ENCODE assay signal across 25 cellular contexts in genomic region chr1:7525664-7526063, GRCh38.
"Had no signal": no experiment of that assay in that cellular context is flagged by ENCODE, and none has a peak within 500 bp of the region (broad histone marks: within the 10 kb centered on the region; RNA-seq: fewer than 3 reads in every experiment).

No MANE protein-coding gene starts in this region.

- H3K4me1 Mint-ChIP-seq: immature natural killer cell; natural killer cell; stimulated activated effector memory CD8-positive, alpha-beta T cell treated with anti-CD3 and anti-CD28 coated beads, Interleukin-12 subunit alpha, Interleukin-12 subunit beta, amount 100 ng/mL, for 72 hours had no signal

- H3K9ac ChIP-seq: parathyroid adenoma had no signal

- H3K4me1 ChIP-seq: esophagus squamous epithelium, parathyroid adenoma, prostate gland, right atrium auricular region, testis, tibial artery, upper lobe of left lung, uterus had no signal

- H3K36me3 Mint-ChIP-seq: immature natural killer cell; natural killer cell; stimulated activated effector memory CD8-positive, alpha-beta T cell treated with anti-CD3 and anti-CD28 coated beads, Interleukin-12 subunit alpha, Interleukin-12 subunit beta, amount 100 ng/mL, for 72 hours had no signal

- H3K27ac ChIP-seq: esophagus squamous epithelium, neutrophil, parathyroid adenoma, prostate gland, right atrium auricular region, testis, tibial artery, upper lobe of left lung, uterus had no signal

- DNase-seq: cerebellar nuclear complex; cortex of kidney; effector memory CD8-positive, alpha-beta T cell; erythroblast; esophagus squamous epithelium; foreskin melanocyte; hypothalamus; immature natural killer cell; natural killer cell; stimulated activated CD4-positive, alpha-beta T cell treated with anti-CD3 and anti-CD28 coated beads, Interleukin-2, amount 100 ng/mL, for 24 hours; stimulated activated CD4-positive, alpha-beta T cell treated with anti-CD3 and anti-CD28 coated beads, Interleukin-4, amount 100 ng/mL, for 24 hours; stimulated activated naive CD4-positive, alpha-beta T cell treated with Interleukin-2 at 50 U/mL for 16 hours; substantia nigra; testis; tibial artery; uterus had no signal

- H3K27me3 ChIP-seq: neutrophil, right atrium auricular region, testis, upper lobe of left lung, uterus had no signal

- H2AFZ ChIP-seq: parathyroid adenoma had no signal

- H3K36me3 ChIP-seq: esophagus squamous epithelium, neutrophil, prostate gland, right atrium auricular region, tibial artery, upper lobe of left lung, uterus had no signal

- H3K4me3 ChIP-seq: esophagus squamous epithelium, prostate gland, right atrium auricular region, smooth muscle cell, testis, tibial artery, upper lobe of left lung, uterus had no signal

- H3K9me3 ChIP-seq: esophagus squamous epithelium, neutrophil, prostate gland, right atrium auricular region, testis, tibial artery, upper lobe of left lung, uterus had no signal

- FAIRE-seq: endometrium had no signal

- ATAC-seq: effector memory CD8-positive, alpha-beta T cell; natural killer cell; sciatic nerve; stimulated activated effector memory CD8-positive, alpha-beta T cell treated with anti-CD3 and anti-CD28 coated beads, Interleukin-12 subunit alpha, Interleukin-12 subunit beta, amount 100 ng/mL, for 72 hours had no signal

- H3K79me2 ChIP-seq: parathyroid adenoma had no signal

- H3K4me3 Mint-ChIP-seq: effector memory CD8-positive, alpha-beta T cell; immature natural killer cell; natural killer cell; stimulated activated effector memory CD8-positive, alpha-beta T cell treated with anti-CD3 and anti-CD28 coated beads, Interleukin-12 subunit alpha, Interleukin-12 subunit beta, amount 100 ng/mL, for 72 hours had no signal

- H3K27ac Mint-ChIP-seq: effector memory CD8-positive, alpha-beta T cell; immature natural killer cell; natural killer cell; stimulated activated effector memory CD8-positive, alpha-beta T cell treated with anti-CD3 and anti-CD28 coated beads, Interleukin-12 subunit alpha, Interleukin-12 subunit beta, amount 100 ng/mL, for 72 hours had no signal

- H3K4me2 ChIP-seq: smooth muscle cell had no signal

- H3K9me3 Mint-ChIP-seq: effector memory CD8-positive, alpha-beta T cell; immature natural killer cell; natural killer cell; stimulated activated effector memory CD8-positive, alpha-beta T cell treated with anti-CD3 and anti-CD28 coated beads, Interleukin-12 subunit alpha, Interleukin-12 subunit beta, amount 100 ng/mL, for 72 hours had no signal
